ENCODE assay signal across 1 cellular context in the genomic region with DNA sequence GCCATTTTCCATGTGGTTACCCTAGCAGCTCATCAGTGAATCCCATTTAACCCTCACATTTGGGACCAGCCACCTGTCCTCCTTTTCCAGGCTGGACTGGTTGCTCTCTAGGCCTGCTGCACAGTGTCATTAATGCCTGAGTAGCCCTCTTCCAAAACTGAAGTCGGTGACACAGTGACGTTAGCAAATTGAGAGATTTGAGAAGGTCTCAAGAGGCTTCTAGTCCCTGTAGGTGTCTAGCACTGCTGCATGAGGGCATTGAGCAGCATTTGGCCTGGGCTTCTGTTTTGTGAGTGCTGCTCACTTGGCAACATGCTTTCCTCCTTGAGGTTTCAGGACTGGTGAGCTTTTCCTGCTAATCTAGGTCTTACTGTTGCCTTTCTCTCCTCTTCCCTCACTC.
TF ChIP-seq lines count a peak whose summit lies in the region.

No MANE protein-coding gene starts in this region.

TF ChIP-seq in HepG2, 621 proteins besides CTCF, POLR2A, EP300 and RAD21:
- TF ChIP-seq ZNF816 (CRISPR knock-in tag; IDR thresholded peaks at IDR 0.05; ENCODE audit: borderline replicate concordance) (no peak), DZIP1 (CRISPR knock-in tag; IDR thresholded peaks at IDR 0.05) (no peak), RBM22 (optimal IDR thresholded peaks at IDR 0.05; ENCODE audit: low read length) (peak; percentile 68)
